Comparison of ENCODE assay signal across 10 cellular contexts in genomic region chr18:74476154-74476553, GRCh38.
DNase-seq lines count a peak whose midpoint lies in the region; ATAC-seq, FAIRE-seq and TF ChIP-seq lines count a peak whose summit lies in the region.
"Had no signal": no experiment of that assay in that cellular context is flagged by ENCODE, and none has a peak within 500 bp of the region (broad histone marks: within the 10 kb centered on the region; RNA-seq: fewer than 3 reads in every experiment).

No MANE protein-coding gene starts in this region.

- no peak for DNase-seq in AG04449 (ENCODE audit: low read depth, low spot score)
- peak in 44 of 56 donors; percentile 2 to 82 (median 47) for DNase-seq in amygdala (lab: John Stamatoyannopoulos, UW)
- DNase-seq in islet precursor cell, result peak; percentile 76
- DNase-seq in NCI-H1417 treated with DMSO at 0.1 percent for 48 hours (lab: John Stamatoyannopoulos, UW), result no peak
- DNase-seq in GM19239 (ENCODE audit: insufficient read length, low spot score), result no peak
- DNase-seq: NCI-H510A had no signal

- no peak overlapping the region for H3K4me3 ChIP-seq in AG04449 (ENCODE audit: low read depth, low read length)
- H3K4me3 ChIP-seq in HEK293 (ENCODE audit: low read depth, low read length), result no peak overlapping the region

- FAIRE-seq in GM19239 (lab: Jason Lieb, UNC), result no peak
- FAIRE-seq: GM12891 had no signal

- TF ChIP-seq CTCF in AG04449 (IDR thresholded peaks at IDR 0.05; ENCODE audit: insufficient read depth, low read length, missing control alignments) (peak; percentile 66), HEK293 (tag by site-specific recombination; IDR thresholded peaks at IDR 0.05) (0 out of 2 replicates have a peak, but pooled peaks have one; percentile 17)

- no peak overlapping the region for H3K27ac ChIP-seq in HEK293 (ENCODE audit: extremely low read depth, low read depth, low read length)

- no peaks in the 10 kb centered on the region for H3K36me3 ChIP-seq in HEK293 (ENCODE audit: control insufficient read depth in 2 of 2, insufficient read depth in 1 of 2, low read length in 2 of 2)

- CTCF ChIA-PET in AG04449 (lab: Yijun Ruan, JAX), result interaction anchor here (1.0 to 2.1 kb wide), 3 partner anchors 10 to 276 kb away, joined by 3 to 7 read pairs (median 3); no protein-coding TSS in a partner anchor
- CTCF ChIA-PET in HEK293 (lab: Yijun Ruan, JAX), result interaction anchor here (0.7 to 1.2 kb wide), 16 partner anchors 9 to 1373 kb away, joined by 3 to 6 read pairs (median 4); no protein-coding TSS in a partner anchor

- H3K9me3 ChIP-seq in HEK293 (ENCODE audit: control insufficient read depth, insufficient read depth, low read depth, low read length), result no peaks in the 10 kb centered on the region

- no peaks in the 10 kb centered on the region for H3K4me1 ChIP-seq in HEK293 (ENCODE audit: control insufficient read depth, insufficient read depth, low read length)

- ATAC-seq in HG03175 (IDR thresholded peaks at IDR 0.05; ENCODE audit: unreplicated experiment) (no peak), HG03442 (IDR thresholded peaks at IDR 0.05; ENCODE audit: unreplicated experiment) (no peak)

- POLR2A ChIA-PET in AG04449 (lab: Yijun Ruan, JAX), result no interaction called here
- POLR2A ChIA-PET in HEK293 (lab: Yijun Ruan, JAX), result no interaction called here

TF ChIP-seq in HEK293, 187 proteins besides CTCF, POLR2A, EP300 and RAD21:
- TF ChIP-seq SCRT2 (tag by site-specific recombination; IDR thresholded peaks at IDR 0.05), result no peak
- peak; percentile 29 for TF ChIP-seq ZNF654 (tag by site-specific recombination; IDR thresholded peaks at IDR 0.05; ENCODE audit: low read depth)
- TF ChIP-seq ZNF2 (tag by site-specific recombination; IDR thresholded peaks at IDR 0.05), result peak; percentile 53; the same call in 1 of the 2 replicates

Comparison
In these comparisons a context has a peak if more than half of its experiments do, and no peak if none do; other contexts are left out.
1. DNase-seq: peak in amygdala (44 of 56) and islet precursor cell (single experiment); none in AG04449 (single experiment), NCI-H1417 treated with DMSO at 0.1 percent for 48 hours (single experiment) and GM19239 (single experiment).